8 cellular contexts compared by ENCODE assay signal in genomic region chr17:36485805-36486203, GRCh38. TPM values are rescaled to one million over a fixed set of nuclear protein-coding genes. Genes with fewer than 3 reads are reported as not detected.
DNase-seq lines count a peak whose midpoint lies in the region; ATAC-seq and TF ChIP-seq lines count a peak whose summit lies in the region.

No MANE protein-coding gene starts in this region.

- POLR2A ChIA-PET in activated CD4-positive, alpha-beta T cell treated with anti-CD3 and anti-CD28 coated beads for 36 hours (lab: Charles Lee): interaction anchor here (0.7 to 0.9 kb wide), 2 partner anchors 58 to 594 kb away, joined by 3 to 5 read pairs; no protein-coding TSS in a partner anchor

- no peak for TF ChIP-seq CTCF in glutamatergic neuron (IDR thresholded peaks at IDR 0.05; ENCODE audit: partially characterized antibody, unreplicated experiment)

- H3K27ac Mint-ChIP-seq in activated CD4-positive, alpha-beta T cell treated with anti-CD3 and anti-CD28 coated beads for 36 hours: peak overlapping the region; percentile 96
- H3K27ac Mint-ChIP-seq in glutamatergic neuron (ENCODE audit: unreplicated experiment): peak overlapping the region; percentile 34
- H3K27ac Mint-ChIP-seq in stimulated activated naive CD8-positive, alpha-beta T cell treated with anti-CD3 and anti-CD28 coated beads, Interleukin-15, Interleukin-2, amounts not matched to agents 100 ng/mL and 50 ng/mL, for 24 hours: peak overlapping the region; percentile 99

- H3K9me3 ChIP-seq in SK-N-MC (ENCODE audit: low read depth, low read length): no peaks in the 10 kb centered on the region

- no peak overlapping the region for H3K27ac ChIP-seq in SK-N-MC

- peak overlapping the region; percentile 84 for H3K4me3 Mint-ChIP-seq in activated CD4-positive, alpha-beta T cell treated with anti-CD3 and anti-CD28 coated beads for 36 hours
- H3K4me3 Mint-ChIP-seq in glutamatergic neuron (ENCODE audit: unreplicated experiment): peak overlapping the region; percentile 97
- peak overlapping the region; percentile 99 for H3K4me3 Mint-ChIP-seq in stimulated activated naive CD8-positive, alpha-beta T cell treated with anti-CD3 and anti-CD28 coated beads, Interleukin-15, Interleukin-2, amounts not matched to agents 100 ng/mL and 50 ng/mL, for 24 hours

- peak overlapping the region; percentile 61 for H3K9ac ChIP-seq in SK-N-MC (ENCODE audit: insufficient read length)

- no peaks in the 10 kb centered on the region for H3K9me3 Mint-ChIP-seq in activated CD4-positive, alpha-beta T cell treated with anti-CD3 and anti-CD28 coated beads for 36 hours (ENCODE audit: low read depth)
- peaks cover 7% of the 10 kb centered on the region for H3K9me3 Mint-ChIP-seq in glutamatergic neuron (ENCODE audit: unreplicated experiment)
- H3K9me3 Mint-ChIP-seq in stimulated activated naive CD8-positive, alpha-beta T cell treated with anti-CD3 and anti-CD28 coated beads, Interleukin-15, Interleukin-2, amounts not matched to agents 100 ng/mL and 50 ng/mL, for 24 hours: no peaks in the 10 kb centered on the region

- intact Hi-C loops in activated CD4-positive, alpha-beta T cell treated with anti-CD3 and anti-CD28 coated beads for 36 hours (cut with DNase I, micrococcal nuclease): loop anchor here (1.0 to 10.0 kb wide), 11 partner anchors 49 to 1525 kb away; partner anchors contain the start of genes AATF (in 1 of the 2), CCT6B (in 1 of the 2), MRM1 (in 1 of the 2) and RDM1 (in 1 of the 2)

- DNase-seq in activated CD4-positive, alpha-beta T cell treated with anti-CD3 and anti-CD28 coated beads for 36 hours: peak; percentile 13
- no peak for DNase-seq in activated CD4-positive, alpha-beta T cell treated with anti-CD3 and anti-CD28 coated beads for 48 hours
- peak; percentile 52 for DNase-seq in SK-N-MC (ENCODE audit: low read depth, low spot score)
- no peak for DNase-seq in glutamatergic neuron
- no peak for DNase-seq in hypothalamus (lab: John Stamatoyannopoulos, UW)

- ATAC-seq in activated CD4-positive, alpha-beta T cell treated with anti-CD3 and anti-CD28 coated beads for 36 hours: no peak
- ATAC-seq in HG03175 (IDR thresholded peaks at IDR 0.05; ENCODE audit: unreplicated experiment) (no peak), HG03439 (IDR thresholded peaks at IDR 0.05; ENCODE audit: unreplicated experiment) (no peak)

- CTCF ChIA-PET in activated CD4-positive, alpha-beta T cell treated with anti-CD3 and anti-CD28 coated beads for 36 hours (lab: Charles Lee): no interaction called here

- H3K36me3 Mint-ChIP-seq in activated CD4-positive, alpha-beta T cell treated with anti-CD3 and anti-CD28 coated beads for 36 hours (ENCODE audit: low read depth): peaks cover 19% of the 10 kb centered on the region
- H3K36me3 Mint-ChIP-seq in glutamatergic neuron (ENCODE audit: unreplicated experiment): peaks cover 11% of the 10 kb centered on the region
- H3K36me3 Mint-ChIP-seq in stimulated activated naive CD8-positive, alpha-beta T cell treated with anti-CD3 and anti-CD28 coated beads, Interleukin-15, Interleukin-2, amounts not matched to agents 100 ng/mL and 50 ng/mL, for 24 hours (ENCODE audit: low read depth): peaks cover 16% of the 10 kb centered on the region

- peak overlapping the region; percentile 88 for H3K4me3 ChIP-seq in SK-N-MC

- H3K27me3 Mint-ChIP-seq in activated CD4-positive, alpha-beta T cell treated with anti-CD3 and anti-CD28 coated beads for 36 hours: peaks cover 12% of the 10 kb centered on the region
- peaks cover 11% of the 10 kb centered on the region for H3K27me3 Mint-ChIP-seq in glutamatergic neuron (ENCODE audit: unreplicated experiment)
- peaks cover 14% of the 10 kb centered on the region for H3K27me3 Mint-ChIP-seq in stimulated activated naive CD8-positive, alpha-beta T cell treated with anti-CD3 and anti-CD28 coated beads, Interleukin-15, Interleukin-2, amounts not matched to agents 100 ng/mL and 50 ng/mL, for 24 hours

- H3K36me3 ChIP-seq in SK-N-MC (ENCODE audit: insufficient read depth, low read length): peaks cover 20% of the 10 kb centered on the region

- peaks cover 44% of the 10 kb centered on the region for H3K4me1 Mint-ChIP-seq in activated CD4-positive, alpha-beta T cell treated with anti-CD3 and anti-CD28 coated beads for 36 hours
- peaks cover 21% of the 10 kb centered on the region for H3K4me1 Mint-ChIP-seq in glutamatergic neuron (ENCODE audit: low read depth, unreplicated experiment)
- H3K4me1 Mint-ChIP-seq in stimulated activated naive CD8-positive, alpha-beta T cell treated with anti-CD3 and anti-CD28 coated beads, Interleukin-15, Interleukin-2, amounts not matched to agents 100 ng/mL and 50 ng/mL, for 24 hours (ENCODE audit: low read depth): peaks cover 55% of the 10 kb centered on the region

RNA-seq across cellular contexts. Expression of gene ZNHIT3, which starts 0.7 kb away (rescaled TPM):
- total RNA-seq in activated CD4-positive, alpha-beta T cell treated with anti-CD3 and anti-CD28 coated beads for 36 hours: 10 to 100 TPM; 38.2 to 42.3 TPM
- 101 TPM for total RNA-seq in glutamatergic neuron (ENCODE audit: unreplicated experiment)

RNA-seq across cellular contexts. Expression of gene MYO19, which starts 48.9 kb away (rescaled TPM):
- total RNA-seq in activated CD4-positive, alpha-beta T cell treated with anti-CD3 and anti-CD28 coated beads for 36 hours: 100 to 1,000 TPM; 110 to 127 TPM
- total RNA-seq in glutamatergic neuron (ENCODE audit: unreplicated experiment): 88.4 TPM

RNA-seq across cellular contexts. Expression of gene PIGW, which starts 49.0 kb away (rescaled TPM):
- 10 to 100 TPM; 11.8 to 13.4 TPM for total RNA-seq in activated CD4-positive, alpha-beta T cell treated with anti-CD3 and anti-CD28 coated beads for 36 hours
- 10.6 TPM for total RNA-seq in glutamatergic neuron (ENCODE audit: unreplicated experiment)

RNA-seq across cellular contexts. Expression of gene GGNBP2, which starts 58.9 kb away (rescaled TPM):
- total RNA-seq in activated CD4-positive, alpha-beta T cell treated with anti-CD3 and anti-CD28 coated beads for 36 hours: 10 to 100 TPM; 75.2 to 81.4 TPM
- 105 TPM for total RNA-seq in glutamatergic neuron (ENCODE audit: unreplicated experiment)

Comparison
In these comparisons a context has a peak if more than half of its experiments do, and no peak if none do; other contexts are left out.
1. DNase-seq: peak in activated CD4-positive, alpha-beta T cell treated with anti-CD3 and anti-CD28 coated beads for 36 hours (single experiment) and SK-N-MC (single experiment); none in activated CD4-positive, alpha-beta T cell treated with anti-CD3 and anti-CD28 coated beads for 48 hours (single experiment), glutamatergic neuron (single experiment) and hypothalamus (0 of 51).
2. H3K27ac Mint-ChIP-seq: peak in every context shown above with its lines; median percentile 99 in stimulated activated naive CD8-positive, alpha-beta T cell treated with anti-CD3 and anti-CD28 coated beads, Interleukin-15, Interleukin-2, amounts not matched to agents 100 ng/mL and 50 ng/mL, for 24 hours; 96 in activated CD4-positive, alpha-beta T cell treated with anti-CD3 and anti-CD28 coated beads for 36 hours; 34 in glutamatergic neuron.
3. Peak in every context shown above with its lines, with median percentiles within 50 percentile points of each other: H3K4me3 Mint-ChIP-seq.